ENCODE assay signal across 9 cellular contexts in genomic region chr5:170225326-170226137, GRCh38. TPM values are rescaled to one million over a fixed set of nuclear protein-coding genes. Genes with fewer than 3 reads are reported as not detected.
DNase-seq lines count a peak whose midpoint lies in the region; ATAC-seq and TF ChIP-seq lines count a peak whose summit lies in the region.
"Had no signal": no experiment of that assay in that cellular context is flagged by ENCODE, and none has a peak within 500 bp of the region (broad histone marks: within the 10 kb centered on the region; RNA-seq: fewer than 3 reads in every experiment).

No MANE protein-coding gene starts in this region.

- H3K4me1 Mint-ChIP-seq in endothelial cell (ENCODE audit: unreplicated experiment), result peaks cover 47% of the 10 kb centered on the region

- H3K9me3 Mint-ChIP-seq in endothelial cell (ENCODE audit: unreplicated experiment), result no peaks in the 10 kb centered on the region

- DNase-seq in DMS114 treated with DMSO at 0.1 percent for 48 hours (lab: John Stamatoyannopoulos, UW; ENCODE audit: unreplicated experiment) (peak; percentile 45), NOMO-1 (lab: John Stamatoyannopoulos, UW; ENCODE audit: unreplicated experiment in 2 of 2) (peak; percentile 32 to 58), endothelial cell (ENCODE audit: low spot score) (peak; percentile 81), myocyte (ENCODE audit: low read depth) (peak; percentile 79)
- peak; percentile 20 to 60 (median 41) for DNase-seq in activated CD8-positive, alpha-beta memory T cell treated with anti-CD3 and anti-CD28 coated beads for 48 hours (ENCODE audit: low read depth in 2 of 3, low spot score in 2 of 3)
- DNase-seq in stimulated activated CD8-positive, alpha-beta memory T cell treated with anti-CD3 and anti-CD28 coated beads, Interleukin-4, amount 100 ng/mL, for 48 hours, result peak; percentile 87

- no peaks in the 10 kb centered on the region for H3K36me3 Mint-ChIP-seq in endothelial cell (ENCODE audit: low read depth, unreplicated experiment)
- H3K36me3 Mint-ChIP-seq: activated naive CD8-positive, alpha-beta T cell had no signal

- peaks cover 3% of the 10 kb centered on the region for H3K27me3 Mint-ChIP-seq in endothelial cell (ENCODE audit: unreplicated experiment)
- H3K27me3 Mint-ChIP-seq: activated naive CD8-positive, alpha-beta T cell had no signal

- ATAC-seq in HG02981 (IDR thresholded peaks at IDR 0.05; ENCODE audit: unreplicated experiment), result peak; percentile 57
- ATAC-seq in HG03571 (IDR thresholded peaks at IDR 0.05; ENCODE audit: unreplicated experiment), result no peak

- no peak overlapping the region for H3K4me3 Mint-ChIP-seq in endothelial cell (ENCODE audit: unreplicated experiment)
- H3K4me3 Mint-ChIP-seq: activated naive CD8-positive, alpha-beta T cell had no signal

- TF ChIP-seq CTCF in endothelial cell (IDR thresholded peaks at IDR 0.05; ENCODE audit: unreplicated experiment), result peak; percentile 76

- H3K27ac Mint-ChIP-seq in endothelial cell (ENCODE audit: unreplicated experiment), result peak overlapping the region; percentile 55
- H3K27ac Mint-ChIP-seq: activated naive CD8-positive, alpha-beta T cell had no signal

RNA-seq across cellular contexts. Expression of gene C5orf58, which starts 7.3 kb away (rescaled TPM):
- total RNA-seq in endothelial cell (ENCODE audit: unreplicated experiment) (0.28 TPM), myocyte (not detected in 2 replicates)
- polyA plus RNA-seq in myocyte (2012), result not detected
